Comparison of ENCODE assay signal across 2 cellular contexts in genomic region chr18:42712065-42712464, GRCh38.
TF ChIP-seq lines count a peak whose summit lies in the region.

No MANE protein-coding gene starts in this region.

TF ChIP-seq in GM23338, 12 proteins besides CTCF, POLR2A, EP300 and RAD21:
- TF ChIP-seq EZH2 (IDR thresholded peaks at IDR 0.05; ENCODE audit: low read depth, unreplicated experiment), result no peak
- no peak for TF ChIP-seq EZH2phosphoT487 (IDR thresholded peaks at IDR 0.05; ENCODE audit: unreplicated experiment)
- TF ChIP-seq ZNF114 (CRISPR knock-in tag; IDR thresholded peaks at IDR 0.05), result no peak
- TF ChIP-seq ZNF462 (CRISPR knock-in tag; IDR thresholded peaks at IDR 0.05), result no peak
- TF ChIP-seq CREB1 (CRISPR knock-in tag; IDR thresholded peaks at IDR 0.05; ENCODE audit: low read depth), result no peak
- TF ChIP-seq ETS1 (IDR thresholded peaks at IDR 0.05), result no peak
- no peak for TF ChIP-seq ZNF331 (CRISPR knock-in tag; IDR thresholded peaks at IDR 0.05; ENCODE audit: low read depth)
- TF ChIP-seq STAT1 (IDR thresholded peaks at IDR 0.05; ENCODE audit: unreplicated experiment), result no peak
- no peak for TF ChIP-seq JUNB (IDR thresholded peaks at IDR 0.05; ENCODE audit: unreplicated experiment)
- no peak for TF ChIP-seq NANOG (IDR thresholded peaks at IDR 0.05; ENCODE audit: borderline replicate concordance)
- TF ChIP-seq REST (IDR thresholded peaks at IDR 0.05; ENCODE audit: unreplicated experiment), result no peak
- no peak for TF ChIP-seq POLR2AphosphoS5 (IDR thresholded peaks at IDR 0.05; ENCODE audit: low read depth)

TF ChIP-seq in H1, 55 proteins besides CTCF, POLR2A, EP300 and RAD21:
- TF ChIP-seq CHD7 (IDR thresholded peaks at IDR 0.05; ENCODE audit: insufficient replicate concordance, low read length) (no peak), GABPA (IDR thresholded peaks at IDR 0.05; ENCODE audit: borderline replicate concordance, insufficient read depth, low read length) (no peak), HDAC6 (IDR thresholded peaks at IDR 0.05; ENCODE audit: low read depth, low read length) (no peak), RBBP5 (IDR thresholded peaks at IDR 0.05; ENCODE audit: borderline replicate concordance, low read depth, low read length) (no peak), CBX8 (IDR thresholded peaks at IDR 0.05; ENCODE audit: borderline replicate concordance, low read depth, low read length) (no peak), ATF3 (IDR thresholded peaks at IDR 0.05; ENCODE audit: insufficient read depth, low read depth, low read length) (no peak), TAF1 (IDR thresholded peaks at IDR 0.05; ENCODE audit: low read depth, low read length) (no peak), FOSL1 (IDR thresholded peaks at IDR 0.05; ENCODE audit: insufficient read depth, low read depth, low read length) (no peak), CBX5 (IDR thresholded peaks at IDR 0.05; ENCODE audit: low read depth, low read length) (no peak), TBP (IDR thresholded peaks at IDR 0.05; ENCODE audit: low read depth, low read length) (no peak), RXRA (IDR thresholded peaks at IDR 0.05; ENCODE audit: insufficient read depth, low read depth, low read length) (no peak), KDM1A (IDR thresholded peaks at IDR 0.05; ENCODE audit: borderline replicate concordance, low read length) (no peak), SRF (IDR thresholded peaks at IDR 0.05; ENCODE audit: low read depth, low read length) (no peak), CEBPB (IDR thresholded peaks at IDR 0.05; ENCODE audit: low read depth, low read length) (no peak), SAP30 (IDR thresholded peaks at IDR 0.05; ENCODE audit: insufficient read depth, insufficient replicate concordance, low read length) (no peak), EGR1 (IDR thresholded peaks at IDR 0.05; ENCODE audit: borderline replicate concordance, low read depth, low read length) (no peak), POU5F1 (IDR thresholded peaks at IDR 0.05; ENCODE audit: low read depth, low read length) (no peak), SP2 (IDR thresholded peaks at IDR 0.05; ENCODE audit: low read length) (no peak)
